34 cellular contexts compared by ENCODE assay signal in the genomic region with DNA sequence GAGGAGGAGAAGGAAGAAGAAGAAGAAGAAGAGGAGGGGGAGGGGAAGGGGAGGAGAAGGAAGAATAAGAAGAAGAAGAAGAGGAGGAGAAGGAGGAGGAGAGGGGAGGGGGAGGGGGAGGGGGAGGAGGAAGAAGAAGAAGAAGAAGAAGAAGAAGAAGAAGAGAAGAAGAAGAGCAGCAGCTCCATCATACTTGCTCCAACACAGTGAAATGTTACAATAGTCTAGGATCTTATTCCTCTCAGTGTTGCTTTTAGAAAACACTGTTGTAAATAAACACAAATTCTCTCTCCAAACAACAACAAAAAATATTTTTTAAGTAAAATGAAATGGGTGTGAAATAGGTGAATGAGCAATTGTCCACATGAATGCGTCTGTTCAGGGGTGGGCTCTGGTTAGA.
"Had no signal": no experiment of that assay in that cellular context is flagged by ENCODE, and none has a peak within 500 bp of the region (broad histone marks: within the 10 kb centered on the region; RNA-seq: fewer than 3 reads in every experiment).

No MANE protein-coding gene starts in this region.

- FAIRE-seq: astrocyte, bronchial epithelial cell had no signal

- H3K4me3 ChIP-seq: adrenal gland, ascending aorta, body of pancreas, breast epithelium, cardiac muscle cell had no signal

- ATAC-seq: activated naive CD4-positive, alpha-beta T cell treated with anti-CD3 and anti-CD28 coated beads, Interleukin-2, amount 50 U/mL, for 72 hours; activated naive CD8-positive, alpha-beta T cell treated with anti-CD3 and anti-CD28 coated beads, Interleukin-2, amount 50 U/mL, for 24 hours; activated T-cell treated with anti-CD3 and anti-CD28 coated beads, Interleukin-2, amount 50 U/mL, for 4 hours; activated T-cell treated with anti-CD3 and anti-CD28 coated beads, Interleukin-2, amount 50 U/mL, for 72 hours; activated T-helper 17 cell treated with anti-CD3 and anti-CD28 coated beads, Interleukin-2, amount 50 U/mL, for 72 hours; body of pancreas had no signal

- DNase-seq: activated effector memory CD4-positive, alpha-beta T cell treated with anti-CD3 and anti-CD28 coated beads, Interleukin-2, amount 50 U/mL, for 16 hours; activated effector memory CD4-positive, alpha-beta T cell treated with Interleukin-2 at 50 U/mL for 16 hours; activated gamma-delta T cell; activated gamma-delta T cell treated with Interleukin-2 at 50 U/mL for 16 hours; activated naive CD4-positive, alpha-beta T cell; activated naive CD4-positive, alpha-beta T cell treated with anti-CD3 and anti-CD28 coated beads for 36 hours; activated naive CD4-positive, alpha-beta T cell treated with anti-CD3 and anti-CD28 coated beads, Interleukin-2, amount 10 ng/mL, durations not matched to agents 7 days and 5 days; activated naive CD4-positive, alpha-beta T cell treated with anti-CD3 and anti-CD28 coated beads, Interleukin-2, amount 50 U/mL, for 16 hours; activated naive CD4-positive, alpha-beta T cell treated with Interleukin-2 at 50 U/mL for 16 hours; activated naive CD8-positive, alpha-beta T cell treated with anti-CD3 and anti-CD28 coated beads for 36 hours; activated naive CD8-positive, alpha-beta T cell treated with anti-CD3 and anti-CD28 coated beads, Interleukin-2, amount 10 ng/mL, durations not matched to agents 7 days and 5 days; activated naive CD8-positive, alpha-beta T cell treated with anti-CD3 and anti-CD28 coated beads, Interleukin-2, amount 50 U/mL, for 24 hours; activated T-cell treated with anti-CD3 and anti-CD28 coated beads, Interleukin-2, amount 50 U/mL, for 1 hour; activated T-cell treated with anti-CD3 and anti-CD28 coated beads, Interleukin-2, amount 50 U/mL, for 24 hours; activated T-cell treated with anti-CD3 and anti-CD28 coated beads, Interleukin-2, amount 50 U/mL, for 4 hours; activated T-cell treated with anti-CD3 and anti-CD28 coated beads, Interleukin-2, amount 50 U/mL, for 48 hours; activated T-cell treated with anti-CD3 and anti-CD28 coated beads, Interleukin-2, amount 50 U/mL, for 72 hours; adrenal gland; amniotic stem cell; amygdala; anterior cingulate cortex; aorta; body of pancreas; brain microvascular endothelial cell; caudate nucleus; central memory CD4-positive, alpha-beta T cell; cerebellar nuclear complex had no signal

- H3K9me3 ChIP-seq: adrenal gland, ascending aorta, body of pancreas, breast epithelium had no signal

- H3K4me1 ChIP-seq: adrenal gland, body of pancreas, breast epithelium had no signal

- H3K36me3 ChIP-seq: adrenal gland, ascending aorta, brain microvascular endothelial cell, breast epithelium, cardiac muscle cell had no signal

- H3K27ac ChIP-seq: adrenal gland, ascending aorta, body of pancreas, brain microvascular endothelial cell, breast epithelium, cardiac muscle cell had no signal

- H3K27me3 ChIP-seq: adrenal gland, ascending aorta, body of pancreas, brain microvascular endothelial cell, breast epithelium, cardiac muscle cell had no signal
